8 cellular contexts compared by ENCODE assay signal in the genomic region with DNA sequence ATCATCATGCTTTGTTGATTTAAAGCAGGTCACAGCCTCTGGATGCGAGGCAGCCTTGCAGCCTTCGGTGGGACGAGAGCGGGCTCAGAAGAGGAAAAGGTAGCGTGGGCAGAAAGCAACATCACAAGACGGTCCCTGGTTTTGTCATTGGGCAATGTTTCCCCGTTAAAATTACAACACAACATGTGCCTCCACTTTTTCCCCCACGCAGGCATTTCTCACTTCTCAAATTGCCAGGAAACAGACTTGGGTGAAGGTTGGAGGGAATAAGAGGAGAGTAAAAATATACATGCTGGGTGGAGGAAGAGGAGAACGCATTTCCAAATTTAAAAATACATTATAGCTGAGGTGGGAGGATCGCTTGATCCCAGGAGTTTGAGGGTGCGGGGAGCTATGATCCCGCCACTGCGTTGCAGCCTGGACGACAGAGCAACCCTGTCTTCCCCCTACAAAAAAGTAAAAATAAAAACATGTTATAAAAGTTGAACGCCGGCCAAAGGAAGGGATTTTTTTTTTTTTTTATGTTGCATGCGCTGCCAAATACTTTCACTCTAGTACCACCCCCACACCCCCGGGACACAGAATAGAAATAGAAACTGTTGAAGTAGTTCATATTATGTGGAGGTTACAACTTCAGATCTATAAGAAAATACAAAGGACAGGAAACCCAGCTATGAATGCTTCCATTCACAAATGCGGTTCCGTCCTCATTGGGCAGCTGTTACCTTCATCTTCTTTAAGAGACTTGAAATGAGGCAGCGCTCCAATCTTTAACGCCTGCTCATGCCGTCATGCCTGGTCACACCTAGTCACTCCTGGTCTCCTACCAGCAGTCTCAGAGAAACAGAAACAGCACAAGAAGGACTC. TPM values are rescaled to one million over a fixed set of nuclear protein-coding genes. Genes with fewer than 3 reads are reported as not detected.
DNase-seq lines count a peak whose midpoint lies in the region; ATAC-seq and TF ChIP-seq lines count a peak whose summit lies in the region.

No MANE protein-coding gene starts in this region.

- peak overlapping the region; percentile 55 for H2AFZ ChIP-seq in MM.1S (ENCODE audit: low read length)

- H3K4me2 ChIP-seq in MM.1S (ENCODE audit: low read depth, low read length): peak overlapping the region; percentile 78

- H3K4me1 Mint-ChIP-seq in CD8-positive, alpha-beta T cell (ENCODE audit: low read depth): peaks cover 16% of the 10 kb centered on the region

- peak; percentile 74 for ATAC-seq in CD8-positive, alpha-beta T cell
- ATAC-seq in HG02763 (IDR thresholded peaks at IDR 0.05; ENCODE audit: unreplicated experiment) (no peak), HG02588 (IDR thresholded peaks at IDR 0.05; ENCODE audit: unreplicated experiment) (no peak)

- H3K27ac Mint-ChIP-seq in CD8-positive, alpha-beta T cell: no peak overlapping the region

- no peaks in the 10 kb centered on the region for H3K9me3 Mint-ChIP-seq in CD8-positive, alpha-beta T cell

- TF ChIP-seq CTCF in CD8-positive, alpha-beta T cell (IDR thresholded peaks at IDR 0.05): no peak
- no peak for TF ChIP-seq CTCF in MM.1S (IDR thresholded peaks at IDR 0.05; ENCODE audit: low read length)

- intact Hi-C loops in CD8-positive, alpha-beta T cell (cut with DNase I, micrococcal nuclease): no loop called here

- H3K27me3 ChIP-seq in CD8-positive, alpha-beta T cell (ENCODE audit: insufficient read depth, low read length): peaks cover 4% of the 10 kb centered on the region
- H3K27me3 ChIP-seq in MM.1S (replicated peaks; ENCODE audit: insufficient read depth, low read length) (peaks cover 6% of the 10 kb centered on the region; the same call in 1 of the 2 replicates), muscle layer of duodenum (ENCODE audit: low read depth, low read length) (no peaks in the 10 kb centered on the region)

- H3K4me1 ChIP-seq in CD8-positive, alpha-beta T cell (ENCODE audit: insufficient read depth, low read length): no peaks in the 10 kb centered on the region
- 0 out of 2 replicates have a peak, but pooled peaks cover 4% of the 10 kb centered on the region for H3K4me1 ChIP-seq in MM.1S (ENCODE audit: low read length)
- peaks cover 4 to 16% of the 10 kb centered on the region in 2 donors for H3K4me1 ChIP-seq in muscle layer of duodenum (ENCODE audit: control insufficient read depth in 1 of 2, insufficient read depth in 2 of 2, low read length in 2 of 2)

- DNase-seq in CD8-positive, alpha-beta T cell: peak in 1 of 7 experiments; percentile 27
- DNase-seq in MM.1S: peak; percentile 62
- DNase-seq in NCI-H2107 (lab: John Stamatoyannopoulos, UW): no peak
- no peak for DNase-seq in germinal center (ENCODE audit: low spot score)

- no peaks in the 10 kb centered on the region for H3K9me3 ChIP-seq in CD8-positive, alpha-beta T cell (ENCODE audit: low read length)
- H3K9me3 ChIP-seq in MM.1S (replicated peaks; ENCODE audit: insufficient read depth, low read length) (no peaks in the 10 kb centered on the region), muscle layer of duodenum (ENCODE audit: control insufficient read depth in 1 of 2, low read length in 2 of 2) (no peaks in the 10 kb centered on the region)

- H3K4me3 Mint-ChIP-seq in CD8-positive, alpha-beta T cell: peak overlapping the region; percentile 86

- no peak overlapping the region for H3K27ac ChIP-seq in CD8-positive, alpha-beta T cell (ENCODE audit: low read depth, low read length)
- H3K27ac ChIP-seq in MM.1S (ENCODE audit: low read length): no peak overlapping the region
- H3K27ac ChIP-seq in cingulate gyrus (ENCODE audit: low read depth, low read length): peak overlapping the region; percentile 52
- H3K27ac ChIP-seq in muscle layer of duodenum (ENCODE audit: low read length): peak overlapping the region; percentile 76

- no peaks in the 10 kb centered on the region for H3F3A ChIP-seq in MM.1S (ENCODE audit: insufficient read depth, low read length)

- POLR2A ChIA-PET in CD8-positive, alpha-beta T cell (lab: Charles Lee): no interaction called here

- peak overlapping the region; percentile 12 for H3K4me3 ChIP-seq in CD8-positive, alpha-beta T cell (ENCODE audit: low read depth, low read length)
- H3K4me3 ChIP-seq in MM.1S (ENCODE audit: low read length) (peak overlapping the region; percentile 46), muscle layer of duodenum (ENCODE audit: low read depth in 1 of 2, low read length in 2 of 2) (peak overlapping the region; percentile 12 to 32)

- H3K9me2 ChIP-seq in MM.1S (replicated peaks; ENCODE audit: insufficient read depth, low read length): no peaks in the 10 kb centered on the region

- H3K79me2 ChIP-seq in MM.1S (ENCODE audit: low read length): no peaks in the 10 kb centered on the region

- CTCF ChIA-PET in CD8-positive, alpha-beta T cell (lab: Charles Lee): interaction anchor here (0.6 kb wide), 1 partner anchor 86 kb away, joined by 4 read pairs; no protein-coding TSS in a partner anchor

- H3K36me3 Mint-ChIP-seq in CD8-positive, alpha-beta T cell: no peaks in the 10 kb centered on the region

- no peaks in the 10 kb centered on the region for H4K20me1 ChIP-seq in MM.1S (ENCODE audit: insufficient read depth, low read length)

- no peak overlapping the region for H3K9ac ChIP-seq in MM.1S (ENCODE audit: low read length)

- no peaks in the 10 kb centered on the region for H3K36me3 ChIP-seq in CD8-positive, alpha-beta T cell (ENCODE audit: insufficient read depth, low read length)
- no peaks in the 10 kb centered on the region for H3K36me3 ChIP-seq in MM.1S (replicated peaks; ENCODE audit: insufficient read depth, low read length)
- peaks cover 26 to 29% of the 10 kb centered on the region in 2 donors for H3K36me3 ChIP-seq in muscle layer of duodenum (ENCODE audit: control insufficient read depth in 1 of 2, insufficient read depth in 2 of 2, low read length in 2 of 2)

- H3K27me3 Mint-ChIP-seq in CD8-positive, alpha-beta T cell (ENCODE audit: low read depth): peaks cover 49% of the 10 kb centered on the region

RNA-seq across cellular contexts. Expression of a gene that starts 13.8 kb away (rescaled TPM):
- 10 to 100 TPM; 32.9 to 33.2 TPM for total RNA-seq in CD8-positive, alpha-beta T cell

RNA-seq across cellular contexts. Expression of a gene that starts 48.9 kb away (rescaled TPM):
- total RNA-seq in CD8-positive, alpha-beta T cell: 10 to 100 TPM; 34.1 to 39.7 TPM

RNA-seq across cellular contexts. Expression of a gene that starts 49.0 kb away (rescaled TPM):
- not detected for total RNA-seq in CD8-positive, alpha-beta T cell

Comparison
In these comparisons a context has a peak if more than half of its experiments do, and no peak if none do; other contexts are left out.
1. H3K27ac ChIP-seq: peak in cingulate gyrus (single experiment) and muscle layer of duodenum (single experiment); none in CD8-positive, alpha-beta T cell (single experiment) and MM.1S (single experiment).
2. Peak in every context shown above with its lines, with median percentiles within 50 percentile points of each other: H3K4me3 ChIP-seq.